12 cellular contexts compared by ENCODE assay signal in genomic region chr21:38170705-38171682, GRCh38.
DNase-seq lines count a peak whose midpoint lies in the region; ATAC-seq and TF ChIP-seq lines count a peak whose summit lies in the region.
"Had no signal": no experiment of that assay in that cellular context is flagged by ENCODE, and none has a peak within 500 bp of the region (broad histone marks: within the 10 kb centered on the region; RNA-seq: fewer than 3 reads in every experiment).

No MANE protein-coding gene starts in this region.

- no peak for TF ChIP-seq CTCF in body of pancreas (IDR thresholded peaks at IDR 0.05)
- TF ChIP-seq CTCF in BE2C (IDR thresholded peaks at IDR 0.05; ENCODE audit: low read depth, low read length), result no peak

- H3K4me3 ChIP-seq in body of pancreas (no peak overlapping the region), BE2C (ENCODE audit: low read depth, low read length) (no peak overlapping the region)

- H3K4me1 ChIP-seq in body of pancreas (peaks cover 26% of the 10 kb centered on the region), BE2C (no peaks in the 10 kb centered on the region)

- TF ChIP-seq POLR2A in body of pancreas (IDR thresholded peaks at IDR 0.05) (no peak), GM18505 (IDR thresholded peaks at IDR 0.05; ENCODE audit: borderline replicate concordance, extremely low read depth, insufficient read depth, insufficient read length) (no peak)

- intact Hi-C loops in body of pancreas (cut with DNase I), result no loop called here

- H3K27me3 ChIP-seq in body of pancreas, result no peaks in the 10 kb centered on the region
- H3K27me3 ChIP-seq in BE2C, result no peaks in the 10 kb centered on the region

- H3K36me3 ChIP-seq in body of pancreas (replicated peaks in 1 of 2; ENCODE audit: insufficient read depth in 1 of 2, low read depth in 2 of 2) (no peaks in the 10 kb centered on the region), BE2C (no peaks in the 10 kb centered on the region)

- DNase-seq in A172 (ENCODE audit: low spot score) (peak; percentile 38), HT1080 (ENCODE audit: low read depth) (peak; percentile 25), body of pancreas (no peak), kidney tubule cell (ENCODE audit: low spot score) (peak; percentile 39), BE2C (no peak)
- DNase-seq: activated gamma-delta T cell treated with Interleukin-2 at 50 U/mL for 16 hours; CD4-positive, CD25-positive, alpha-beta regulatory T cell; NK-92 treated with Interleukin-12 subunit alpha and Interleukin-12 subunit beta, amount 100 ng/mL, for 24 hours; stimulated activated CD4-positive, alpha-beta T cell treated with anti-CD3 and anti-CD28 coated beads, Interleukin-12 subunit alpha, Interleukin-12 subunit beta, amount 100 ng/mL, for 4 hours had no signal

- WGBS in body of pancreas, 2 donors, result 21 to 24% methylated on average over 8 of the region's 8 CpGs

- ATAC-seq in body of pancreas (peak; percentile 17), GM18517 (IDR thresholded peaks at IDR 0.05; ENCODE audit: unreplicated experiment) (no peak), HG02759 (IDR thresholded peaks at IDR 0.05; ENCODE audit: unreplicated experiment) (no peak), GM18505 (IDR thresholded peaks at IDR 0.05; ENCODE audit: unreplicated experiment) (no peak)

- H3K9me3 ChIP-seq in body of pancreas, result no peaks in the 10 kb centered on the region
- no peaks in the 10 kb centered on the region for H3K9me3 ChIP-seq in BE2C

- peak overlapping the region; percentile 21 to 71 (median 54) for H3K27ac ChIP-seq in body of pancreas

Comparison
In these comparisons a context has a peak if more than half of its experiments do, and no peak if none do; other contexts are left out.
1. DNase-seq: peak in A172 (single experiment), HT1080 (single experiment) and kidney tubule cell (single experiment); none in body of pancreas (0 of 4) and BE2C (single experiment).